ENCODE assay signal across 1 cellular context in genomic region chr7:96236198-96237039, GRCh38.
TF ChIP-seq lines count a peak whose summit lies in the region.

No MANE protein-coding gene starts in this region.

TF ChIP-seq in K562, 482 proteins besides CTCF, POLR2A, EP300 and RAD21 (continued from another document and continues in another):
- TF ChIP-seq TCF3 (CRISPR knock-in tag; IDR thresholded peaks at IDR 0.05) (peak; percentile 62), SRF (CRISPR knock-in tag; IDR thresholded peaks at IDR 0.05) (no peak), MTA3 (IDR thresholded peaks at IDR 0.05; ENCODE audit: borderline replicate concordance) (peak; percentile 77), STAT5A (IDR thresholded peaks at IDR 0.05; ENCODE audit: borderline replicate concordance, low read length) (peak; percentile 63; the same call in 1 of the 2 replicates), ZFP91 (CRISPR knock-in tag; IDR thresholded peaks at IDR 0.05) (no peak), NFRKB (IDR thresholded peaks at IDR 0.05; ENCODE audit: low read depth) (peak; percentile 79), STAT5B (CRISPR knock-in tag; IDR thresholded peaks at IDR 0.05) (no peak), ZNF589 (CRISPR knock-in tag; IDR thresholded peaks at IDR 0.05; ENCODE audit: low read depth) (peak; percentile 40; the same call in 1 of the 2 replicates), RB1 (IDR thresholded peaks at IDR 0.05; ENCODE audit: low read depth) (peak; percentile 57; the same call in 1 of the 2 replicates), XRCC4 (IDR thresholded peaks at IDR 0.05; ENCODE audit: extremely low read depth, insufficient read depth, insufficient read length) (no peak), HNRNPK (IDR thresholded peaks at IDR 0.05; ENCODE audit: low read depth, low read length, poor library complexity, severe bottlenecking) (no peak), HEY1 (CRISPR knock-in tag; IDR thresholded peaks at IDR 0.05; ENCODE audit: borderline replicate concordance) (peak; percentile 73; the same call in 1 of the 2 replicates), HINFP (tag; conservative IDR thresholded peaks at IDR 0.05; ENCODE audit: low read depth) (no peak), TRIM24 (IDR thresholded peaks at IDR 0.05) (peak; percentile 73 to 80; a peak in 3 of 4 replicates), NCOA1 (IDR thresholded peaks at IDR 0.05; ENCODE audit: low read depth) (peak; percentile 67; the same call in 1 of the 2 replicates), L3MBTL2 (IDR thresholded peaks at IDR 0.05) (peak; percentile 46; the same call in 1 of the 2 replicates), JUNB (CRISPR knock-in tag; conservative IDR thresholded peaks at IDR 0.05) (peak; percentile 93), TRIM28 (IDR thresholded peaks at IDR 0.05) (0 out of 2 replicates have a peak, but pooled peaks have one; percentile 23), CTBP1 (IDR thresholded peaks at IDR 0.05; ENCODE audit: borderline replicate concordance) (peak; percentile 72; the same call in 1 of the 2 replicates), POLR2AphosphoS2 (IDR thresholded peaks at IDR 0.05; ENCODE audit: low read length) (no peak), MCM7 (IDR thresholded peaks at IDR 0.05) (no peak), ZNF592 (IDR thresholded peaks at IDR 0.05) (peak; percentile 59; the same call in 1 of the 2 replicates), PRPF4 (IDR thresholded peaks at IDR 0.05; ENCODE audit: insufficient read depth, low read depth, low read length, poor library complexity, severe bottlenecking) (no peak), ZNF318 (IDR thresholded peaks at IDR 0.05; ENCODE audit: borderline replicate concordance in 1 of 2, low read depth in 1 of 2) (peak in 1 of 2 experiments; percentile 82; a peak in 1 of 4 replicates), ZFP36 (IDR thresholded peaks at IDR 0.05; ENCODE audit: low read depth, low read length, partially characterized antibody) (peak; percentile 24), RFX5 (IDR thresholded peaks at IDR 0.05; ENCODE audit: low read depth, low read length) (no peak), ETV5 (CRISPR knock-in tag; IDR thresholded peaks at IDR 0.05; ENCODE audit: low read depth) (no peak), MBD2 (IDR thresholded peaks at IDR 0.05; ENCODE audit: borderline replicate concordance, low read depth) (peak; percentile 68), DPF2 (IDR thresholded peaks at IDR 0.05) (peak; percentile 99), EHMT2 (IDR thresholded peaks at IDR 0.05) (peak; percentile 71), ARHGAP35 (IDR thresholded peaks at IDR 0.05; ENCODE audit: partially characterized antibody) (no peak), ZNF79 (CRISPR knock-in tag; IDR thresholded peaks at IDR 0.05; ENCODE audit: low read depth) (no peak), NRF1 (conservative IDR thresholded peaks at IDR 0.05 in 1 of 2, IDR thresholded peaks at IDR 0.05 in 1 of 2) (peak; percentile 55 to 56), ZNF431 (CRISPR knock-in tag; IDR thresholded peaks at IDR 0.05) (no peak), KAT2B (IDR thresholded peaks at IDR 0.05; ENCODE audit: low read depth, low read length) (no peak), GATAD2A (IDR thresholded peaks at IDR 0.05) (peak; percentile 97), NR2C1 (IDR thresholded peaks at IDR 0.05) (peak; percentile 44), NR2C1 (tag; IDR thresholded peaks at IDR 0.05) (peak; percentile 58), ZBTB7A (IDR thresholded peaks at IDR 0.05; ENCODE audit: borderline replicate concordance, control insufficient read depth, low read depth, low read length) (peak; percentile 83), HBP1 (CRISPR knock-in tag; IDR thresholded peaks at IDR 0.05) (0 out of 2 replicates have a peak, but pooled peaks have one; percentile 47), NCOR1 (IDR thresholded peaks at IDR 0.05) (peak; percentile 80), ZNF175 (CRISPR knock-in tag; IDR thresholded peaks at IDR 0.05; ENCODE audit: low read depth) (no peak), HDAC1 (IDR thresholded peaks at IDR 0.05) (peak in 1 of 2 experiments; percentile 85; a peak in 2 of 4 replicates), NFIC (IDR thresholded peaks at IDR 0.05) (peak; percentile 99), HDAC3 (IDR thresholded peaks at IDR 0.05; ENCODE audit: borderline replicate concordance, partially characterized antibody) (peak; percentile 65), FOXM1 (IDR thresholded peaks at IDR 0.05; ENCODE audit: low read depth) (peak; percentile 63), FOXM1 (CRISPR knock-in tag; IDR thresholded peaks at IDR 0.05; ENCODE audit: low read depth) (no peak), MXI1 (IDR thresholded peaks at IDR 0.05; ENCODE audit: low read depth, low read length) (no peak), ZKSCAN8 (CRISPR knock-in tag; IDR thresholded peaks at IDR 0.05) (peak; percentile 32; the same call in 1 of the 2 replicates), BRD9 (IDR thresholded peaks at IDR 0.05; ENCODE audit: low read depth, partially characterized antibody) (peak; percentile 92), CC2D1A (IDR thresholded peaks at IDR 0.05) (peak; percentile 69), SRSF3 (IDR thresholded peaks at IDR 0.05; ENCODE audit: insufficient read depth, low read length) (no peak), TFAP4 (CRISPR knock-in tag; IDR thresholded peaks at IDR 0.05; ENCODE audit: borderline replicate concordance) (peak; percentile 94), PTTG1 (tag; IDR thresholded peaks at IDR 0.05; ENCODE audit: low read depth) (no peak)
